19 cellular contexts compared by ENCODE assay signal in the genomic region with DNA sequence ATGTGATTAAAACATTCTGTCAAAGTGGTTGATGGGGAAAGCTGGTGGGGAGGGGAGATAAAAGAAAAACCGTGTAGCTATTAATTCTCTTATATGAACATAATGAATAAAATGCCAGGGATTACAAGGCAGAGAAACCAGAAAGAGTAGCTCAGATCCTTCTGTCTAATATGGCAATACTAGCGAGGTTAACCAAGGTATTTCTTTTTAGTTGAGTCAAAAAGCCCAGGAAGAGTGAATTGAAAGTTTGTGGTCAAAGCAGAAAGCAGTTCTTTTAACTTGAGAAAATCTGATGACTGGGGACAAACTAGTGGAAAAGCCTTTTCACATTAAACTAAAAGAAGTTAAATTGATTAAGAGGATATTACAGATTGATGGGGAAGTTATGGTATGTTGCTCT.
DNase-seq lines count a peak whose midpoint lies in the region; ATAC-seq and TF ChIP-seq lines count a peak whose summit lies in the region.
"Had no signal": no experiment of that assay in that cellular context is flagged by ENCODE, and none has a peak within 500 bp of the region (broad histone marks: within the 10 kb centered on the region; RNA-seq: fewer than 3 reads in every experiment).

No MANE protein-coding gene starts in this region.

- peak; percentile 97 to 98 for ATAC-seq in activated naive CD4-positive, alpha-beta T cell treated with anti-CD3 and anti-CD28 coated beads, Interleukin-2, amount 50 U/mL, for 72 hours
- ATAC-seq in HG03108 (IDR thresholded peaks at IDR 0.05; ENCODE audit: unreplicated experiment) (peak; percentile 52), GM18520 (IDR thresholded peaks at IDR 0.05; ENCODE audit: unreplicated experiment) (no peak)
- peak; percentile 88 for ATAC-seq in activated naive CD8-positive, alpha-beta T cell treated with anti-CD3 and anti-CD28 coated beads, Interleukin-2, amount 50 U/mL, for 24 hours
- peak; percentile 97 for ATAC-seq in stimulated activated naive CD8-positive, alpha-beta T cell treated with anti-CD3 and anti-CD28 coated beads, Interleukin-15, amount 100 ng/mL, for 72 hours
- ATAC-seq: esophagus mucosa, left lobe of liver had no signal

- peaks cover 28 to 33% of the 10 kb centered on the region in 2 donors for H3K36me3 Mint-ChIP-seq in activated naive CD4-positive, alpha-beta T cell treated with anti-CD3 and anti-CD28 coated beads, Interleukin-2, amount 50 U/mL, for 72 hours
- peaks cover 35% of the 10 kb centered on the region for H3K36me3 Mint-ChIP-seq in activated naive CD8-positive, alpha-beta T cell treated with anti-CD3 and anti-CD28 coated beads, Interleukin-2, amount 50 U/mL, for 24 hours (ENCODE audit: low read depth)

- H3K9me3 Mint-ChIP-seq in activated naive CD4-positive, alpha-beta T cell treated with anti-CD3 and anti-CD28 coated beads, Interleukin-2, amount 50 U/mL, for 72 hours = peaks cover 3 to 10% of the 10 kb centered on the region in 2 donors
- H3K9me3 Mint-ChIP-seq in activated naive CD8-positive, alpha-beta T cell treated with anti-CD3 and anti-CD28 coated beads, Interleukin-2, amount 50 U/mL, for 24 hours = peaks cover 9% of the 10 kb centered on the region
- peaks cover 14 to 19% of the 10 kb centered on the region in 2 donors for H3K9me3 Mint-ChIP-seq in stimulated activated naive CD8-positive, alpha-beta T cell treated with anti-CD3 and anti-CD28 coated beads, Interleukin-15, amount 100 ng/mL, for 72 hours
- H3K9me3 Mint-ChIP-seq: H9 had no signal

- H3K36me3 ChIP-seq in brain microvascular endothelial cell (replicated peaks) = peaks cover 2% of the 10 kb centered on the region
- H3K36me3 ChIP-seq: sigmoid colon had no signal

- H3K27ac ChIP-seq in brain microvascular endothelial cell = no peak overlapping the region
- H3K27ac ChIP-seq: RWPE1, sigmoid colon, suprapubic skin had no signal

- in situ Hi-C loops in brain microvascular endothelial cell (cut with HindIII; ENCODE audit: low pct_ligation_motif_present, low sequenced_read_pairs) = no loop called here

- no peak for DNase-seq in activated naive CD4-positive, alpha-beta T cell treated with anti-CD3 and anti-CD28 coated beads, Interleukin-2, amount 50 U/mL, for 72 hours (ENCODE audit: low spot score in 2 of 2)
- DNase-seq in activated naive CD4-positive, alpha-beta T cell (lab: John Stamatoyannopoulos, UW) = no peak
- no peak for DNase-seq in activated naive CD8-positive, alpha-beta T cell treated with anti-CD3 and anti-CD28 coated beads, Interleukin-2, amount 50 U/mL, for 24 hours
- no peak for DNase-seq in stimulated activated naive CD8-positive, alpha-beta T cell treated with anti-CD3 and anti-CD28 coated beads, Interleukin-15, amount 100 ng/mL, for 72 hours
- no peak for DNase-seq in brain microvascular endothelial cell
- no peak for DNase-seq in erythroblast (lab: John Stamatoyannopoulos, UW)
- DNase-seq: activated CD4-positive, alpha-beta memory T cell treated with anti-CD3 and anti-CD28 coated beads, Interleukin-2, amount 10 ng/mL, durations not matched to agents 7 days and 5 days; activated gamma-delta T cell treated with Interleukin-2 at 50 U/mL for 16 hours; H9; NCI-H146; NCI-H2227 treated with DMSO at 0.1 percent for 48 hours; NK-92 treated with Interleukin-12 subunit alpha and Interleukin-12 subunit beta, amount 100 ng/mL, for 24 hours; sigmoid colon had no signal

- H3K27me3 Mint-ChIP-seq in activated naive CD8-positive, alpha-beta T cell treated with anti-CD3 and anti-CD28 coated beads, Interleukin-2, amount 50 U/mL, for 24 hours = no peaks in the 10 kb centered on the region
- H3K27me3 Mint-ChIP-seq in stimulated activated naive CD8-positive, alpha-beta T cell treated with anti-CD3 and anti-CD28 coated beads, Interleukin-15, amount 100 ng/mL, for 72 hours = no peaks in the 10 kb centered on the region
- H3K27me3 Mint-ChIP-seq: activated CD4-positive, alpha-beta memory T cell treated with anti-CD3 and anti-CD28 coated beads, Interleukin-2, amount 10 ng/mL, durations not matched to agents 7 days and 5 days had no signal

- no peak for TF ChIP-seq CTCF in brain microvascular endothelial cell (IDR thresholded peaks at IDR 0.05; ENCODE audit: low read depth, low read length, missing control alignments)

- H3K4me1 Mint-ChIP-seq in activated naive CD8-positive, alpha-beta T cell treated with anti-CD3 and anti-CD28 coated beads, Interleukin-2, amount 50 U/mL, for 24 hours = peaks cover 38% of the 10 kb centered on the region
- peaks cover 52% of the 10 kb centered on the region for H3K4me1 Mint-ChIP-seq in stimulated activated naive CD8-positive, alpha-beta T cell treated with anti-CD3 and anti-CD28 coated beads, Interleukin-15, amount 100 ng/mL, for 72 hours

- H3K4me3 ChIP-seq in brain microvascular endothelial cell (ENCODE audit: low read depth, low read length) = no peak overlapping the region
- H3K4me3 ChIP-seq: sigmoid colon, suprapubic skin had no signal

- H3K27me3 ChIP-seq in brain microvascular endothelial cell (replicated peaks) = no peaks in the 10 kb centered on the region
- H3K27me3 ChIP-seq: sigmoid colon, suprapubic skin had no signal

- no peak overlapping the region for H3K4me3 Mint-ChIP-seq in activated naive CD8-positive, alpha-beta T cell treated with anti-CD3 and anti-CD28 coated beads, Interleukin-2, amount 50 U/mL, for 24 hours
- peak overlapping the region; percentile 32 to 61 for H3K4me3 Mint-ChIP-seq in stimulated activated naive CD8-positive, alpha-beta T cell treated with anti-CD3 and anti-CD28 coated beads, Interleukin-15, amount 100 ng/mL, for 72 hours
- H3K4me3 Mint-ChIP-seq: activated CD4-positive, alpha-beta memory T cell treated with anti-CD3 and anti-CD28 coated beads, Interleukin-2, amount 10 ng/mL, durations not matched to agents 7 days and 5 days; H9 had no signal

- peak overlapping the region in 1 of 2 donors; percentile 34 for H3K27ac Mint-ChIP-seq in activated naive CD4-positive, alpha-beta T cell treated with anti-CD3 and anti-CD28 coated beads, Interleukin-2, amount 50 U/mL, for 72 hours
- H3K27ac Mint-ChIP-seq in activated naive CD8-positive, alpha-beta T cell treated with anti-CD3 and anti-CD28 coated beads, Interleukin-2, amount 50 U/mL, for 24 hours = no peak overlapping the region
- no peak overlapping the region for H3K27ac Mint-ChIP-seq in stimulated activated naive CD8-positive, alpha-beta T cell treated with anti-CD3 and anti-CD28 coated beads, Interleukin-15, amount 100 ng/mL, for 72 hours
- H3K27ac Mint-ChIP-seq: activated CD4-positive, alpha-beta memory T cell treated with anti-CD3 and anti-CD28 coated beads, Interleukin-2, amount 10 ng/mL, durations not matched to agents 7 days and 5 days had no signal

- TF ChIP-seq POLR2A in erythroblast (IDR thresholded peaks at IDR 0.05; ENCODE audit: low read length) = no peak
